Comparison of ENCODE assay signal across 10 cellular contexts in the genomic region with DNA sequence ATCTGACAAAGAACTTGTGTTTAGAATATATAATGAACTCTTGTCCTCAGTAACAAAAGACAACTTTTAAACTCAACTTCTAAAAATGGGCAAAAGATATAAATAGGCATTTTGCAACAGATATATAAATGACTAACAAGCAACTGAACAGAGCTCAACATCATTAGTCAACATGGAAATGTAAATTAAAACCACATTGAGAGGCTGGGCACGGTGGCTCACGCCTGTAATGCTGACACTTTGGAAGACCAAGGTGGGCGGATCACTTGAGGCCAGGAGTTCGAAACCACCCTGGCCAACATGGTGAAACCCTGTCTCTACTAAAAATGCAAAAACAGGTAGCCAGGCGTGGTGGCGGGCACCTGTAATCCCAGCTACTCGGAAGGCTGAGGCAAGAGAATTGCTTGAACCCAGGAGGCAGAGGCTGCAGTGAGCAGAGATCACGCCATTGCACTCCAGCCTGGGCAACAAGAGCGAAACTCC. TPM values are rescaled to one million over a fixed set of nuclear protein-coding genes. Genes with fewer than 3 reads are reported as not detected.
DNase-seq lines count a peak whose midpoint lies in the region; ATAC-seq and TF ChIP-seq lines count a peak whose summit lies in the region.
"Not testable (repeated sequence)": the region's sequence is repeated elsewhere in the genome, so short reads cannot be mapped to it uniquely, and the experiment has no call there.
"Had no signal": no experiment of that assay in that cellular context is flagged by ENCODE, and none has a peak within 500 bp of the region (broad histone marks: within the 10 kb centered on the region; RNA-seq: fewer than 3 reads in every experiment).

No MANE protein-coding gene starts in this region.

- intact Hi-C loops in CD14-positive monocyte (cut with micrococcal nuclease); PC-9 (cut with micrococcal nuclease; ENCODE audit: unreplicated experiment): not testable (repeated sequence)

- CTCF ChIA-PET in PC-9 (lab: Charles Lee) = not testable (repeated sequence)

- not testable (repeated sequence) for H3K36me3 ChIP-seq in PC-9 (ENCODE audit: low read depth)

- not testable (repeated sequence) for H3K4me2 ChIP-seq in PC-9

- not testable (repeated sequence) for H3K27me3 ChIP-seq in PC-9 (ENCODE audit: insufficient read depth, low read depth)

- not testable (repeated sequence) for H3K79me2 ChIP-seq in PC-9 (ENCODE audit: low read depth)

- not testable (repeated sequence) for TF ChIP-seq CTCF in CD14-positive monocyte (IDR thresholded peaks at IDR 0.05); PC-9 (conservative IDR thresholded peaks at IDR 0.05)

- DNase-seq in CD14-positive monocyte (ENCODE audit: low spot score) = not testable (repeated sequence)
- peak in 1 of 2 experiments; percentile 45 for DNase-seq in PC-9
- DNase-seq in activated T-cell treated with anti-CD3 and anti-CD28 coated beads, Interleukin-2, amount 50 U/mL, for 72 hours = peak; percentile 35 to 52
- DNase-seq in fibroblast of peridontal ligament (ENCODE audit: extremely low read depth) = peak; percentile 97
- peak; percentile 14 to 24 for DNase-seq in stimulated activated CD4-positive, alpha-beta T cell treated with anti-CD3 and anti-CD28 coated beads, Interleukin-4, amount 100 ng/mL, for 48 hours (ENCODE audit: low read depth in 2 of 2)

- H3K9me3 ChIP-seq in PC-9 (ENCODE audit: insufficient read depth, low read depth) = not testable (repeated sequence)

- not testable (repeated sequence) for H2AFZ ChIP-seq in PC-9

- H3K4me3 ChIP-seq in PC-9 = not testable (repeated sequence)

- H3K27ac Mint-ChIP-seq in CD14-positive monocyte = peak overlapping the region in 5 of 7 donors; percentile 12 to 89 (median 71)
- H3K27ac Mint-ChIP-seq in activated T-cell treated with anti-CD3 and anti-CD28 coated beads, Interleukin-2, amount 50 U/mL, for 72 hours = not testable (repeated sequence)

- H3K9me3 Mint-ChIP-seq in CD14-positive monocyte; activated T-cell treated with anti-CD3 and anti-CD28 coated beads, Interleukin-2, amount 50 U/mL, for 72 hours: not testable (repeated sequence)

- not testable (repeated sequence) for H3K36me3 Mint-ChIP-seq in CD14-positive monocyte; activated T-cell treated with anti-CD3 and anti-CD28 coated beads, Interleukin-2, amount 50 U/mL, for 72 hours (ENCODE audit: insufficient read depth in 2 of 2)

- H3K4me1 Mint-ChIP-seq in CD14-positive monocyte = peaks cover 17% of the 10 kb centered on the region
- H3K4me1 Mint-ChIP-seq in activated T-cell treated with anti-CD3 and anti-CD28 coated beads, Interleukin-2, amount 50 U/mL, for 72 hours (ENCODE audit: low read depth) = peaks cover 19% of the 10 kb centered on the region

- BruUV-seq in PC-9 (replicated peaks; lab: Mats Ljungman, UMichigan) = not testable (repeated sequence)

- not testable (repeated sequence) for H3K9me2 ChIP-seq in PC-9 (ENCODE audit: insufficient read depth)

- POLR2A ChIA-PET in PC-9 (lab: Charles Lee; ENCODE audit: unreplicated experiment) = not testable (repeated sequence)

- H3K4me1 ChIP-seq in PC-9 (replicated peaks; ENCODE audit: insufficient read depth) = peaks cover 20% of the 10 kb centered on the region

- not testable (repeated sequence) for H4K20me1 ChIP-seq in PC-9 (ENCODE audit: insufficient read depth)

- peaks cover 36% of the 10 kb centered on the region for H3F3A ChIP-seq in PC-9 (ENCODE audit: insufficient read depth, low read depth)

- H3K27ac ChIP-seq in PC-9 = peak overlapping the region; percentile 66

- H3K4me3 Mint-ChIP-seq in CD14-positive monocyte = not testable (repeated sequence)
- H3K4me3 Mint-ChIP-seq in activated T-cell treated with anti-CD3 and anti-CD28 coated beads, Interleukin-2, amount 50 U/mL, for 72 hours = peak overlapping the region in 1 of 2 donors; percentile 16

- H3K27me3 Mint-ChIP-seq in CD14-positive monocyte (ENCODE audit: low read depth in 3 of 3); activated T-cell treated with anti-CD3 and anti-CD28 coated beads, Interleukin-2, amount 50 U/mL, for 72 hours (ENCODE audit: low read depth): not testable (repeated sequence)

- peak; percentile 51 for ATAC-seq in GM18867 (IDR thresholded peaks at IDR 0.05; ENCODE audit: unreplicated experiment)
- peak; percentile 54 for ATAC-seq in HG02571 (IDR thresholded peaks at IDR 0.05; ENCODE audit: unreplicated experiment)
- peak; percentile 43 for ATAC-seq in HG03520 (IDR thresholded peaks at IDR 0.05; ENCODE audit: unreplicated experiment)
- ATAC-seq in activated T-cell treated with anti-CD3 and anti-CD28 coated beads, Interleukin-2, amount 50 U/mL, for 72 hours (replicated peaks in 1 of 2) = peak; percentile 66 to 79

RNA-seq across cellular contexts. Expression of a gene that starts 40.1 kb away (rescaled TPM):
- 100 to 1,000 TPM; 277 to 350 TPM for polyA plus RNA-seq in CD14-positive monocyte
- total RNA-seq in PC-9 (2021) = not detected in 2 replicates
- total RNA-seq in activated T-cell treated with anti-CD3 and anti-CD28 coated beads, Interleukin-2, amount 50 U/mL, for 72 hours = 10 to 100 TPM; 39.6 to 67.2 TPM
- total RNA-seq: ascending aorta, H7 had no signal

RNA-seq across cellular contexts. Expression of a gene that starts 48.4 kb away (rescaled TPM):
- 100 to 1,000 TPM in 1 of 2 donors, 10 to 100 TPM in 1; 99.6 to 106 TPM for polyA plus RNA-seq in CD14-positive monocyte
- 43.6 and 68.3 TPM in 2 replicates for total RNA-seq in PC-9 (2021)
- total RNA-seq in activated T-cell treated with anti-CD3 and anti-CD28 coated beads, Interleukin-2, amount 50 U/mL, for 72 hours = 10 to 100 TPM; 43.9 to 44.1 TPM

Comparison
In these comparisons a context has a peak if more than half of its experiments do, and no peak if none do; other contexts are left out.
1. RNA of a gene that starts 40.1 kb away (total RNA-seq): 39.6 to 67.2 TPM in activated T-cell treated with anti-CD3 and anti-CD28 coated beads, Interleukin-2, amount 50 U/mL, for 72 hours; not detected in PC-9; every median in the first group is over 10 times any median in the second.
2. Peak in every context shown above with its lines, with median percentiles within 50 percentile points of each other: ATAC-seq.